Comparison of ENCODE assay signal across 20 cellular contexts in the genomic region with DNA sequence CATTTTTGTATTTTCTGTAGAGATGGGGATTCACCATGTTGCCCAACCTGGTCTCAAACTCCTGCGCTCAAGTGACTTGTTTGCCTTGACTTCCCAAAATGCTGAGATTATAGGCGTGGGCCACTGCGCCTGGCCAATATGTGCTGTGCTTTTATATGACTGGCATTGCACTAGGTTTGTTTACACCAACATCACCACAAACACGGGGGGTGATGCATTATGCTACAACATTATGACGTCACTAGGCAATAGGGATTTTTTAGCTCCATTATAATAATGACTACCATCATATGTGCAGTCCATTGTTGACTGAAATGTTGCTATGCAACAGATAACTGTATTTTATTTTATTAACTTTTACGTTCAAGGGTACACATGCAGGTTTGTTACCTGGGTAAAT.
"Had no signal": no experiment of that assay in that cellular context is flagged by ENCODE, and none has a peak within 500 bp of the region (broad histone marks: within the 10 kb centered on the region; RNA-seq: fewer than 3 reads in every experiment).

No MANE protein-coding gene starts in this region.

- ATAC-seq: esophagus mucosa; gastrocnemius medialis; left ventricle myocardium superior; natural killer cell; sciatic nerve; stimulated activated memory B cell treated with anti-CD40 and anti-IgM and Interleukin-4, amounts not matched to agents 10 μg/mL and 1 μg/mL and 100 μg/mL, for 72 hours; stimulated activated naive CD8-positive, alpha-beta T cell treated with anti-CD3 and anti-CD28 coated beads, Interleukin-15, Interleukin-2, amounts not matched to agents 100 U/mL and 50 U/mL, for 24 hours had no signal

- H3K27me3 Mint-ChIP-seq: memory B cell; progenitor cell of endocrine pancreas; stimulated activated memory B cell treated with anti-CD40 and anti-IgM and Interleukin-4, amounts not matched to agents 10 μg/mL and 1 μg/mL and 100 μg/mL, for 72 hours had no signal

- H3K27ac Mint-ChIP-seq: memory B cell; natural killer cell; progenitor cell of endocrine pancreas; stimulated activated memory B cell treated with anti-CD40 and anti-IgM and Interleukin-4, amounts not matched to agents 10 μg/mL and 1 μg/mL and 100 μg/mL, for 72 hours had no signal

- H3K4me3 Mint-ChIP-seq: memory B cell; natural killer cell; stimulated activated memory B cell treated with anti-CD40 and anti-IgM and Interleukin-4, amounts not matched to agents 10 μg/mL and 1 μg/mL and 100 μg/mL, for 72 hours had no signal

- DNase-seq: cortex of kidney; dorsolateral prefrontal cortex; effector CD4-positive, alpha-beta T cell; foreskin fibroblast; gastrocnemius medialis; head of caudate nucleus; left ventricle myocardium superior; natural killer cell; stimulated activated CD4-positive, alpha-beta T cell treated with anti-CD3 and anti-CD28 coated beads, Interleukin-2, amount 100 ng/mL, for 24 hours; stimulated activated CD4-positive, alpha-beta T cell treated with anti-CD3 and anti-CD28 coated beads, Interleukin-4, amount 100 ng/mL, for 24 hours; stimulated activated naive CD8-positive, alpha-beta T cell treated with anti-CD3 and anti-CD28 coated beads, Interleukin-15, Interleukin-2, amounts not matched to agents 100 U/mL and 50 U/mL, for 24 hours; substantia nigra; testis; tibial artery; upper lobe of left lung had no signal

- H3K9me3 Mint-ChIP-seq: memory B cell; natural killer cell; stimulated activated memory B cell treated with anti-CD40 and anti-IgM and Interleukin-4, amounts not matched to agents 10 μg/mL and 1 μg/mL and 100 μg/mL, for 72 hours had no signal
